27 cellular contexts compared by ENCODE assay signal in the genomic region with DNA sequence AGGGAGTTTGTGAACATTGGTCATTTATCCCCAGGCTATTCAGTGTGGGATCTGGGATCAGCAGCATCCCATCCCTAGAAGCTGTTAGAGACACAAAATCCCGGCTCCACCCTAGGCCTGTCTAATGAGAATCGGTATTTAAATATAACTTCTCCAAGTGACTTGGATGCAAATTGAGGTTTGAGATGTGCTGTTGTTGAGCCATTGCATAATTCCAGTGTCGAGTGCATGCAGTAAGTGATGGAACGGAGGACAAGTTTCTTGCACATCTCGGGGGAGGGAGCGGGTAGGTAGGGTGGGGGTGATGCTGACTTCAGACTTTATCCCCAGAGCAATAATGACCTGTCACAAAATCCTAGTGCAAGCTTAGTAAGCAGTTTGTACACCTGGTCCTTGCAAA.
"Had no signal": no experiment of that assay in that cellular context is flagged by ENCODE, and none has a peak within 500 bp of the region (broad histone marks: within the 10 kb centered on the region; RNA-seq: fewer than 3 reads in every experiment).

No MANE protein-coding gene starts in this region.

- ATAC-seq: stimulated activated effector memory CD8-positive, alpha-beta T cell treated with anti-CD3 and anti-CD28 coated beads, Interleukin-12 subunit alpha, Interleukin-12 subunit beta, amount 100 ng/mL, for 72 hours; stimulated activated memory B cell treated with anti-CD40 and anti-IgM and Interleukin-4, amounts not matched to agents 10 μg/mL and 1 μg/mL and 100 μg/mL, for 72 hours; stimulated activated naive B cell treated with anti-CD40 and anti-IgM and Interleukin-4, amounts not matched to agents 10 μg/mL and 1 μg/mL and 100 μg/mL, for 72 hours; stimulated activated naive CD8-positive, alpha-beta T cell treated with anti-CD3 and anti-CD28 coated beads, Interleukin-15, amount 100 ng/mL, for 72 hours; stimulated activated naive CD8-positive, alpha-beta T cell treated with anti-CD3 and anti-CD28 coated beads, Interleukin-15, Interleukin-2, amounts not matched to agents 100 U/mL and 50 U/mL, for 24 hours; upper lobe of right lung had no signal

- FAIRE-seq: urothelium cell line had no signal

- H3K36me3 ChIP-seq: stomach, suprapubic skin, thoracic aorta, thyroid gland, tibial artery, transverse colon, upper lobe of left lung, upper lobe of right lung, uterus, vagina had no signal

- H3K9me3 ChIP-seq: stomach, testis, thoracic aorta, thyroid gland, tibial artery, tibial nerve, transverse colon, upper lobe of left lung, upper lobe of right lung, uterus, vagina had no signal

- H3K4me1 ChIP-seq: suprapubic skin, thyroid gland, upper lobe of left lung, upper lobe of right lung, vagina had no signal

- H3K27me3 ChIP-seq: stomach, suprapubic skin, testis, thyroid gland, tibial artery, tibial nerve, transverse colon, upper lobe of left lung, upper lobe of right lung, uterus, vagina had no signal

- H3K4me3 ChIP-seq: stomach, suprapubic skin, testis, thoracic aorta, thyroid gland, tibial artery, tibial nerve, transverse colon, upper lobe of left lung, upper lobe of right lung, uterus, vagina had no signal

- DNase-seq: stimulated activated CD4-positive, alpha-beta T cell treated with anti-CD3 and anti-CD28 coated beads, Interleukin-2, amount 100 ng/mL, for 48 hours; stimulated activated CD4-positive, alpha-beta T cell treated with anti-CD3 and anti-CD28 coated beads, Interleukin-4, amount 100 ng/mL, for 1 hour; stimulated activated CD4-positive, alpha-beta T cell treated with anti-CD3 and anti-CD28 coated beads, Interleukin-4, amount 100 ng/mL, for 24 hours; stimulated activated CD4-positive, alpha-beta T cell treated with anti-CD3 and anti-CD28 coated beads, Interleukin-4, amount 100 ng/mL, for 4 hours; stimulated activated CD8-positive, alpha-beta memory T cell treated with anti-CD3 and anti-CD28 coated beads, Interleukin-4, amount 100 ng/mL, for 48 hours; stimulated activated naive B cell treated with anti-CD40 and anti-IgM and Interleukin-4, amounts not matched to agents 10 μg/mL and 1 μg/mL and 100 μg/mL, for 72 hours; stimulated activated naive CD4-positive, alpha-beta T cell; stimulated activated naive CD4-positive, alpha-beta T cell treated with Interleukin-2 at 50 U/mL for 16 hours; stimulated activated naive CD8-positive, alpha-beta T cell treated with anti-CD3 and anti-CD28 coated beads, Interleukin-15, amount 100 ng/mL, for 72 hours; stimulated activated naive CD8-positive, alpha-beta T cell treated with anti-CD3 and anti-CD28 coated beads, Interleukin-15, Interleukin-2, amounts not matched to agents 100 U/mL and 50 U/mL, for 24 hours; stomach; substantia nigra; testis; thyroid gland; tibial artery; transverse colon; trophoblast cell; upper lobe of left lung; upper lobe of right lung; uterus had no signal

- H3K27ac ChIP-seq: stomach, suprapubic skin, testis, thoracic aorta, thyroid gland, tibial artery, tibial nerve, transverse colon, upper lobe of left lung, upper lobe of right lung, uterus, vagina had no signal
